In the genomic region with DNA sequence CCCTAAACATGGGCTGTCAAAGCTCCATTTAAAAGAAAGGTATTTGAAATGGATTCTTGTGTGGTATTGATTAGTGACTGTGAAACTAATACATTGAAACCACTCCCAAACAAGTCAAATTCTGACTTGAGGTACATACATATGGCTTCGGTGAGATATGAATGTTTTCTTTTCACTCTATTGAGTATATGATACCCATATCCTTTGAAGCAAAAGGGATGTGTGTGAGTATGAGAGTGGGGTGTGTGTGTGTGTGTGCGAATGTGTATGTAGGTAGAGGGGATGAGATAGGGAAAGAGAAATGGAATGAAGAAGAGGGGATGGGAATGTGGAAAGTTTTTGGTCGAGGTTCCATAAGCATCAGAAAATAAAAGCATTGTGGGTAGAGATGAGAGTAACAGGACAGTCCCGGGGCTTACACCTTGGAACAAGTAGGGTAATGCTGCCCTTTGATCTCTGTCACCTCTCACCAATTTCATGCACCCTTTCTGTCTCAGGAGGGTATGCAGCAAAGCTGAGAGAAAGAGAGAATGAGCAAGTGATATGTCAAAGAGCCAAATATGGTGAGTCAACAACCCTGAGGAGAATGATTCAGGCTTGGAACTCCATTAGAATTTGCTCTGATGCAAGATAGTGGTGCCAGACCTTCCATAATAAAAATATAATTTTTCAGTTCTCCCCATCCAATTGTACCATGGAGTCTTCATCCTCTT, we compare ENCODE assay signal across 1 cellular context.
A peak's percentile ranks its signal among the peaks of the same experiment; 100 is the strongest.
TF ChIP-seq lines count a peak whose summit lies in the region.

No MANE protein-coding gene starts in this region.

TF ChIP-seq in K562, 482 proteins besides CTCF, POLR2A, EP300 and RAD21 (continued from another document and continues in another):
- TF ChIP-seq, protein P1, sequence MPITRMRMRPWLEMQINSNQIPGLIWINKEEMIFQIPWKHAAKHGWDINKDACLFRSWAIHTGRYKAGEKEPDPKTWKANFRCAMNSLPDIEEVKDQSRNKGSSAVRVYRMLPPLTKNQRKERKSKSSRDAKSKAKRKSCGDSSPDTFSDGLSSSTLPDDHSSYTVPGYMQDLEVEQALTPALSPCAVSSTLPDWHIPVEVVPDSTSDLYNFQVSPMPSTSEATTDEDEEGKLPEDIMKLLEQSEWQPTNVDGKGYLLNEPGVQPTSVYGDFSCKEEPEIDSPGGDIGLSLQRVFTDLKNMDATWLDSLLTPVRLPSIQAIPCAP (CRISPR knock-in tag; IDR thresholded peaks at IDR 0.05; ENCODE audit: borderline replicate concordance): no peak
- TF ChIP-seq MTF1 (CRISPR knock-in tag; IDR thresholded peaks at IDR 0.05; ENCODE audit: borderline replicate concordance): no peak
- no peak for TF ChIP-seq NELFE (IDR thresholded peaks at IDR 0.05; ENCODE audit: insufficient read depth, insufficient read length)
- no peak for TF ChIP-seq NR2F6 (CRISPR knock-in tag; IDR thresholded peaks at IDR 0.05)
- no peak for TF ChIP-seq CCNT2 (IDR thresholded peaks at IDR 0.05; ENCODE audit: borderline replicate concordance, extremely low read depth, insufficient read length, low read depth, low read length)
- TF ChIP-seq NFYB (IDR thresholded peaks at IDR 0.05; ENCODE audit: extremely low read depth, insufficient read length): no peak
- no peak for TF ChIP-seq ASH1L (IDR thresholded peaks at IDR 0.05; ENCODE audit: borderline replicate concordance, low read depth, partially characterized antibody)
- TF ChIP-seq, protein P2, sequence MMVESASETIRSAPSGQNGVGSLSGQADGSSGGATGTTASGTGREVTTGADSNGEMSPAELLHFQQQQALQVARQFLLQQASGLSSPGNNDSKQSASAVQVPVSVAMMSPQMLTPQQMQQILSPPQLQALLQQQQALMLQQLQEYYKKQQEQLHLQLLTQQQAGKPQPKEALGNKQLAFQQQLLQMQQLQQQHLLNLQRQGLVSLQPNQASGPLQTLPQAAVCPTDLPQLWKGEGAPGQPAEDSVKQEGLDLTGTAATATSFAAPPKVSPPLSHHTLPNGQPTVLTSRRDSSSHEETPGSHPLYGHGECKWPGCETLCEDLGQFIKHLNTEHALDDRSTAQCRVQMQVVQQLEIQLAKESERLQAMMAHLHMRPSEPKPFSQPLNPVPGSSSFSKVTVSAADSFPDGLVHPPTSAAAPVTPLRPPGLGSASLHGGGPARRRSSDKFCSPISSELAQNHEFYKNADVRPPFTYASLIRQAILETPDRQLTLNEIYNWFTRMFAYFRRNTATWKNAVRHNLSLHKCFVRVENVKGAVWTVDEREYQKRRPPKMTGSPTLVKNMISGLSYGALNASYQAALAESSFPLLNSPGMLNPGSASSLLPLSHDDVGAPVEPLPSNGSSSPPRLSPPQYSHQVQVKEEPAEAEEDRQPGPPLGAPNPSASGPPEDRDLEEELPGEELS (CRISPR knock-in tag; IDR thresholded peaks at IDR 0.05; ENCODE audit: borderline replicate concordance): no peak
- no peak for TF ChIP-seq ZSCAN32 (CRISPR knock-in tag; IDR thresholded peaks at IDR 0.05)
- TF ChIP-seq ZNF707 (CRISPR knock-in tag; conservative IDR thresholded peaks at IDR 0.05): no peak
- TF ChIP-seq ZEB2 (IDR thresholded peaks at IDR 0.05): no peak
- no peak for TF ChIP-seq TAF15 (IDR thresholded peaks at IDR 0.05; ENCODE audit: low read depth, low read length)
- no peak for TF ChIP-seq ZNF175 (CRISPR knock-in tag; IDR thresholded peaks at IDR 0.05; ENCODE audit: low read depth)
- TF ChIP-seq PTBP1 (IDR thresholded peaks at IDR 0.05; ENCODE audit: low read depth, low read length): no peak
- TF ChIP-seq BCOR (IDR thresholded peaks at IDR 0.05): 0 out of 2 replicates have a peak, but pooled peaks have one; percentile 9
- no peak for TF ChIP-seq ZNF224 (CRISPR knock-in tag; IDR thresholded peaks at IDR 0.05)
- TF ChIP-seq XRCC5 (IDR thresholded peaks at IDR 0.05; ENCODE audit: low read depth, low read length): no peak
- TF ChIP-seq DIDO1 (tag; IDR thresholded peaks at IDR 0.05; ENCODE audit: low read depth): no peak
- TF ChIP-seq, protein P3, sequence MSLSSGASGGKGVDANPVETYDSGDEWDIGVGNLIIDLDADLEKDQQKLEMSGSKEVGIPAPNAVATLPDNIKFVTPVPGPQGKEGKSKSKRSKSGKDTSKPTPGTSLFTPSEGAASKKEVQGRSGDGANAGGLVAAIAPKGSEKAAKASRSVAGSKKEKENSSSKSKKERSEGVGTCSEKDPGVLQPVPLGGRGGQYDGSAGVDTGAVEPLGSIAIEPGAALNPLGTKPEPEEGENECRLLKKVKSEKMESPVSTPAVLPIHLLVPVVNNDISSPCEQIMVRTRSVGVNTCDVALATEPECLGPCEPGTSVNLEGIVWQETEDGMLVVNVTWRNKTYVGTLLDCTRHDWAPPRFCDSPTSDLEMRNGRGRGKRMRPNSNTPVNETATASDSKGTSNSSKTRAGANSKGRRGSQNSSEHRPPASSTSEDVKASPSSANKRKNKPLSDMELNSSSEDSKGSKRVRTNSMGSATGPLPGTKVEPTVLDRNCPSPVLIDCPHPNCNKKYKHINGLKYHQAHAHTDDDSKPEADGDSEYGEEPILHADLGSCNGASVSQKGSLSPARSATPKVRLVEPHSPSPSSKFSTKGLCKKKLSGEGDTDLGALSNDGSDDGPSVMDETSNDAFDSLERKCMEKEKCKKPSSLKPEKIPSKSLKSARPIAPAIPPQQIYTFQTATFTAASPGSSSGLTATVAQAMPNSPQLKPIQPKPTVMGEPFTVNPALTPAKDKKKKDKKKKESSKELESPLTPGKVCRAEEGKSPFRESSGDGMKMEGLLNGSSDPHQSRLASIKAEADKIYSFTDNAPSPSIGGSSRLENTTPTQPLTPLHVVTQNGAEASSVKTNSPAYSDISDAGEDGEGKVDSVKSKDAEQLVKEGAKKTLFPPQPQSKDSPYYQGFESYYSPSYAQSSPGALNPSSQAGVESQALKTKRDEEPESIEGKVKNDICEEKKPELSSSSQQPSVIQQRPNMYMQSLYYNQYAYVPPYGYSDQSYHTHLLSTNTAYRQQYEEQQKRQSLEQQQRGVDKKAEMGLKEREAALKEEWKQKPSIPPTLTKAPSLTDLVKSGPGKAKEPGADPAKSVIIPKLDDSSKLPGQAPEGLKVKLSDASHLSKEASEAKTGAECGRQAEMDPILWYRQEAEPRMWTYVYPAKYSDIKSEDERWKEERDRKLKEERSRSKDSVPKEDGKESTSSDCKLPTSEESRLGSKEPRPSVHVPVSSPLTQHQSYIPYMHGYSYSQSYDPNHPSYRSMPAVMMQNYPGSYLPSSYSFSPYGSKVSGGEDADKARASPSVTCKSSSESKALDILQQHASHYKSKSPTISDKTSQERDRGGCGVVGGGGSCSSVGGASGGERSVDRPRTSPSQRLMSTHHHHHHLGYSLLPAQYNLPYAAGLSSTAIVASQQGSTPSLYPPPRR (CRISPR knock-in tag; IDR thresholded peaks at IDR 0.05; ENCODE audit: borderline replicate concordance): no peak
- TF ChIP-seq RBM34 (IDR thresholded peaks at IDR 0.05; ENCODE audit: borderline replicate concordance, insufficient read depth, low read length): no peak
- TF ChIP-seq, protein P4, sequence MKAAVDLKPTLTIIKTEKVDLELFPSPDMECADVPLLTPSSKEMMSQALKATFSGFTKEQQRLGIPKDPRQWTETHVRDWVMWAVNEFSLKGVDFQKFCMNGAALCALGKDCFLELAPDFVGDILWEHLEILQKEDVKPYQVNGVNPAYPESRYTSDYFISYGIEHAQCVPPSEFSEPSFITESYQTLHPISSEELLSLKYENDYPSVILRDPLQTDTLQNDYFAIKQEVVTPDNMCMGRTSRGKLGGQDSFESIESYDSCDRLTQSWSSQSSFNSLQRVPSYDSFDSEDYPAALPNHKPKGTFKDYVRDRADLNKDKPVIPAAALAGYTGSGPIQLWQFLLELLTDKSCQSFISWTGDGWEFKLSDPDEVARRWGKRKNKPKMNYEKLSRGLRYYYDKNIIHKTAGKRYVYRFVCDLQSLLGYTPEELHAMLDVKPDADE (conservative IDR thresholded peaks at IDR 0.05; ENCODE audit: control insufficient read depth, low read depth, low read length): no peak
- no peak for TF ChIP-seq SRSF3 (IDR thresholded peaks at IDR 0.05; ENCODE audit: insufficient read depth, low read length)
- TF ChIP-seq U2AF1 (optimal IDR thresholded peaks at IDR 0.05; ENCODE audit: low read depth, low read length): no peak
- TF ChIP-seq ZNF445 (CRISPR knock-in tag; IDR thresholded peaks at IDR 0.05; ENCODE audit: low read depth): no peak
- TF ChIP-seq, protein P5, sequence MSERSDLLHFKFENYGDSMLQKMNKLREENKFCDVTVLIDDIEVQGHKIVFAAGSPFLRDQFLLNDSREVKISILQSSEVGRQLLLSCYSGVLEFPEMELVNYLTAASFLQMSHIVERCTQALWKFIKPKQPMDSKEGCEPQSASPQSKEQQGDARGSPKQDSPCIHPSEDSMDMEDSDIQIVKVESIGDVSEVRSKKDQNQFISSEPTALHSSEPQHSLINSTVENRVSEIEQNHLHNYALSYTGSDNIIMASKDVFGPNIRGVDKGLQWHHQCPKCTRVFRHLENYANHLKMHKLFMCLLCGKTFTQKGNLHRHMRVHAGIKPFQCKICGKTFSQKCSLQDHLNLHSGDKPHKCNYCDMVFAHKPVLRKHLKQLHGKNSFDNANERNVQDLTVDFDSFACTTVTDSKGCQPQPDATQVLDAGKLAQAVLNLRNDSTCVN (CRISPR knock-in tag; IDR thresholded peaks at IDR 0.05): 0 out of 2 replicates have a peak, but pooled peaks have one; percentile 52
- no peak for TF ChIP-seq HDAC8 (tag; IDR thresholded peaks at IDR 0.05)
- no peak for TF ChIP-seq MTA1 (IDR thresholded peaks at IDR 0.05; ENCODE audit: borderline replicate concordance)
- TF ChIP-seq, protein P6, sequence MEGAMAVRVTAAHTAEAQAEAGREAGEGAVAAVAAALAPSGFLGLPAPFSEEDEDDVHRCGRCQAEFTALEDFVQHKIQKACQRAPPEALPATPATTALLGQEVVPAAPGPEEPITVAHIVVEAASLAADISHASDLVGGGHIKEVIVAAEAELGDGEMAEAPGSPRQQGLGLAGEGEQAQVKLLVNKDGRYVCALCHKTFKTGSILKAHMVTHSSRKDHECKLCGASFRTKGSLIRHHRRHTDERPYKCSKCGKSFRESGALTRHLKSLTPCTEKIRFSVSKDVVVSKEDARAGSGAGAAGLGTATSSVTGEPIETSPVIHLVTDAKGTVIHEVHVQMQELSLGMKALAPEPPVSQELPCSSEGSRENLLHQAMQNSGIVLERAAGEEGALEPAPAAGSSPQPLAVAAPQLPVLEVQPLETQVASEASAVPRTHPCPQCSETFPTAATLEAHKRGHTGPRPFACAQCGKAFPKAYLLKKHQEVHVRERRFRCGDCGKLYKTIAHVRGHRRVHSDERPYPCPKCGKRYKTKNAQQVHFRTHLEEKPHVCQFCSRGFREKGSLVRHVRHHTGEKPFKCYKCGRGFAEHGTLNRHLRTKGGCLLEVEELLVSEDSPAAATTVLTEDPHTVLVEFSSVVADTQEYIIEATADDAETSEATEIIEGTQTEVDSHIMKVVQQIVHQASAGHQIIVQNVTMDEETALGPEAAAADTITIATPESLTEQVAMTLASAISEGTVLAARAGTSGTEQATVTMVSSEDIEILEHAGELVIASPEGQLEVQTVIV (CRISPR knock-in tag; IDR thresholded peaks at IDR 0.05; ENCODE audit: borderline replicate concordance): no peak
- TF ChIP-seq KHSRP (IDR thresholded peaks at IDR 0.05): 0 out of 2 replicates have a peak, but pooled peaks have one; percentile 31
- no peak for TF ChIP-seq CHCHD3 (CRISPR knock-in tag; IDR thresholded peaks at IDR 0.05)
- no peak for TF ChIP-seq NR3C1 (CRISPR knock-in tag; IDR thresholded peaks at IDR 0.05)
- TF ChIP-seq ZNF311 (CRISPR knock-in tag; IDR thresholded peaks at IDR 0.05): peak; percentile 8; the same call in 1 of the 2 replicates
- 0 out of 2 replicates have a peak, but pooled peaks have one; percentile 30 for TF ChIP-seq NFIC (IDR thresholded peaks at IDR 0.05)
- TF ChIP-seq ZNF780A (CRISPR knock-in tag; IDR thresholded peaks at IDR 0.05): no peak
- TF ChIP-seq C11orf30 (IDR thresholded peaks at IDR 0.05; ENCODE audit: low read depth): peak; percentile 20; the same call in 1 of the 2 replicates
- TF ChIP-seq, protein P7, sequence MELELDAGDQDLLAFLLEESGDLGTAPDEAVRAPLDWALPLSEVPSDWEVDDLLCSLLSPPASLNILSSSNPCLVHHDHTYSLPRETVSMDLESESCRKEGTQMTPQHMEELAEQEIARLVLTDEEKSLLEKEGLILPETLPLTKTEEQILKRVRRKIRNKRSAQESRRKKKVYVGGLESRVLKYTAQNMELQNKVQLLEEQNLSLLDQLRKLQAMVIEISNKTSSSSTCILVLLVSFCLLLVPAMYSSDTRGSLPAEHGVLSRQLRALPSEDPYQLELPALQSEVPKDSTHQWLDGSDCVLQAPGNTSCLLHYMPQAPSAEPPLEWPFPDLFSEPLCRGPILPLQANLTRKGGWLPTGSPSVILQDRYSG (tag; conservative IDR thresholded peaks at IDR 0.05; ENCODE audit: low read depth): no peak
- no peak for TF ChIP-seq PML (IDR thresholded peaks at IDR 0.05; ENCODE audit: low read length)
- no peak for TF ChIP-seq SIX5 (IDR thresholded peaks at IDR 0.05; ENCODE audit: borderline replicate concordance in 1 of 2, insufficient read depth in 1 of 2, low read depth in 1 of 2, low read length in 2 of 2)
- TF ChIP-seq BHLHE40 (IDR thresholded peaks at IDR 0.05; ENCODE audit: low read length): no peak
- no peak for TF ChIP-seq RBM25 (IDR thresholded peaks at IDR 0.05; ENCODE audit: low read depth, low read length, severe bottlenecking)
- no peak for TF ChIP-seq CSDE1 (IDR thresholded peaks at IDR 0.05)
- no peak for TF ChIP-seq GATAD2B (IDR thresholded peaks at IDR 0.05; ENCODE audit: borderline replicate concordance)
- no peak for TF ChIP-seq SMARCA4 (IDR thresholded peaks at IDR 0.05)
- no peak for TF ChIP-seq ZNF282 (CRISPR knock-in tag; IDR thresholded peaks at IDR 0.05)
- TF ChIP-seq KLF13 (tag; IDR thresholded peaks at IDR 0.05; ENCODE audit: borderline replicate concordance, low read depth): no peak
- no peak for TF ChIP-seq NEUROD1 (IDR thresholded peaks at IDR 0.05; ENCODE audit: borderline replicate concordance, low read depth, low read length, partially characterized antibody)
- TF ChIP-seq TEAD2 (tag; IDR thresholded peaks at IDR 0.05): no peak
- no peak for TF ChIP-seq ZC3H11A (IDR thresholded peaks at IDR 0.05; ENCODE audit: low read depth, low read length)
- no peak for TF ChIP-seq IRF2 (CRISPR knock-in tag; IDR thresholded peaks at IDR 0.05)
- no peak for TF ChIP-seq LARP7 (IDR thresholded peaks at IDR 0.05)
- TF ChIP-seq ZZZ3 (IDR thresholded peaks at IDR 0.05): no peak
- no peak for TF ChIP-seq PTRF (tag; IDR thresholded peaks at IDR 0.05)
- TF ChIP-seq RHOXF2B (CRISPR knock-in tag; conservative IDR thresholded peaks at IDR 0.05): no peak
- TF ChIP-seq ZNF696 (CRISPR knock-in tag; conservative IDR thresholded peaks at IDR 0.05): no peak
- TF ChIP-seq, protein P8, sequence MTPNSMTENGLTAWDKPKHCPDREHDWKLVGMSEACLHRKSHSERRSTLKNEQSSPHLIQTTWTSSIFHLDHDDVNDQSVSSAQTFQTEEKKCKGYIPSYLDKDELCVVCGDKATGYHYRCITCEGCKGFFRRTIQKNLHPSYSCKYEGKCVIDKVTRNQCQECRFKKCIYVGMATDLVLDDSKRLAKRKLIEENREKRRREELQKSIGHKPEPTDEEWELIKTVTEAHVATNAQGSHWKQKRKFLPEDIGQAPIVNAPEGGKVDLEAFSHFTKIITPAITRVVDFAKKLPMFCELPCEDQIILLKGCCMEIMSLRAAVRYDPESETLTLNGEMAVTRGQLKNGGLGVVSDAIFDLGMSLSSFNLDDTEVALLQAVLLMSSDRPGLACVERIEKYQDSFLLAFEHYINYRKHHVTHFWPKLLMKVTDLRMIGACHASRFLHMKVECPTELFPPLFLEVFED (CRISPR knock-in tag; conservative IDR thresholded peaks at IDR 0.05): peak; percentile 90
